Comparison of ENCODE assay signal across 11 cellular contexts in genomic region chr5:175867587-175868347, GRCh38. TPM values are rescaled to one million over a fixed set of nuclear protein-coding genes. Genes with fewer than 3 reads are reported as not detected.
A peak's percentile ranks its signal among the peaks of the same experiment; 100 is the strongest.
DNase-seq lines count a peak whose midpoint lies in the region; ATAC-seq, FAIRE-seq and TF ChIP-seq lines count a peak whose summit lies in the region.
"Had no signal": no experiment of that assay in that cellular context is flagged by ENCODE, and none has a peak within 500 bp of the region (broad histone marks: within the 10 kb centered on the region; RNA-seq: fewer than 3 reads in every experiment).

No MANE protein-coding gene starts in this region.

- no peaks in the 10 kb centered on the region for H3K36me3 ChIP-seq in GM12878 (ENCODE audit: control insufficient read depth in 2 of 2, insufficient read depth in 2 of 2, low read length in 1 of 2)
- H3K36me3 ChIP-seq: thoracic aorta had no signal

- H3K4me1 Mint-ChIP-seq in activated CD4-positive, alpha-beta T cell treated with anti-CD3 and anti-CD28 coated beads for 36 hours: no peaks in the 10 kb centered on the region
- no peaks in the 10 kb centered on the region for H3K4me1 Mint-ChIP-seq in activated CD4-positive, alpha-beta T cell treated with anti-CD3 and anti-CD28 coated beads, Interleukin-2, amount 10 ng/mL, durations not matched to agents 24 days and 14 days

- peaks cover 20% of the 10 kb centered on the region for H3K27me3 Mint-ChIP-seq in activated CD4-positive, alpha-beta T cell treated with anti-CD3 and anti-CD28 coated beads for 36 hours
- peaks cover 32% of the 10 kb centered on the region for H3K27me3 Mint-ChIP-seq in activated CD4-positive, alpha-beta T cell treated with anti-CD3 and anti-CD28 coated beads, Interleukin-2, amount 10 ng/mL, durations not matched to agents 24 days and 14 days

- H3K4me2 ChIP-seq in GM12878 (ENCODE audit: control insufficient read depth, insufficient read depth): no peak overlapping the region

- no peaks in the 10 kb centered on the region for H3K36me3 Mint-ChIP-seq in activated CD4-positive, alpha-beta T cell treated with anti-CD3 and anti-CD28 coated beads for 36 hours (ENCODE audit: low read depth)
- no peaks in the 10 kb centered on the region for H3K36me3 Mint-ChIP-seq in activated CD4-positive, alpha-beta T cell treated with anti-CD3 and anti-CD28 coated beads, Interleukin-2, amount 10 ng/mL, durations not matched to agents 24 days and 14 days (ENCODE audit: low read depth)
- H3K36me3 Mint-ChIP-seq: CD4-positive, CD25-positive, alpha-beta regulatory T cell; IgD-negative memory B cell had no signal

- ATAC-seq in activated CD4-positive, alpha-beta T cell treated with anti-CD3 and anti-CD28 coated beads for 36 hours: no peak
- ATAC-seq in GM12878: peak; percentile 71
- no peak for ATAC-seq in GM19463 (IDR thresholded peaks at IDR 0.05; ENCODE audit: unreplicated experiment)
- ATAC-seq in GM19328 (IDR thresholded peaks at IDR 0.05; ENCODE audit: unreplicated experiment): no peak
- no peak for ATAC-seq in GM19035 (IDR thresholded peaks at IDR 0.05; ENCODE audit: unreplicated experiment)

- no peaks in the 10 kb centered on the region for H3K9me3 ChIP-seq in GM12878 (replicated peaks; ENCODE audit: control insufficient read depth, insufficient read depth, low read length)
- H3K9me3 ChIP-seq: thoracic aorta had no signal

- H3K27ac ChIP-seq in GM12878 (ENCODE audit: control insufficient read depth, insufficient read depth): no peak overlapping the region
- H3K27ac ChIP-seq: thoracic aorta had no signal

- TF ChIP-seq RAD21 in GM12878 (IDR thresholded peaks at IDR 0.05; ENCODE audit: insufficient read depth, low read depth, low read length): peak; percentile 23; the same call in 1 of the 2 replicates

- in situ Hi-C loops in GM12878 (cut with MboI): no loop called here

- H3K79me2 ChIP-seq in GM12878 (ENCODE audit: control insufficient read depth, insufficient read depth, low read length): no peaks in the 10 kb centered on the region

- TF ChIP-seq EP300 in GM12878 (IDR thresholded peaks at IDR 0.05; ENCODE audit: borderline replicate concordance in 1 of 2, control insufficient read depth in 1 of 2, low read depth in 2 of 2, low read length in 2 of 2): no peak

- H3K4me3 ChIP-seq in GM12878: no peak overlapping the region
- no peak overlapping the region for H3K4me3 ChIP-seq in retinal pigment epithelial cell (ENCODE audit: low read length)
- H3K4me3 ChIP-seq: thoracic aorta had no signal

- no peak overlapping the region for H3K27ac Mint-ChIP-seq in activated CD4-positive, alpha-beta T cell treated with anti-CD3 and anti-CD28 coated beads for 36 hours
- no peak overlapping the region for H3K27ac Mint-ChIP-seq in activated CD4-positive, alpha-beta T cell treated with anti-CD3 and anti-CD28 coated beads, Interleukin-2, amount 10 ng/mL, durations not matched to agents 24 days and 14 days
- H3K27ac Mint-ChIP-seq: CD4-positive, CD25-positive, alpha-beta regulatory T cell; IgD-negative memory B cell had no signal

- RAD21 ChIA-PET in GM12878 (lab: Charles Lee; ENCODE audit: unreplicated experiment): no interaction called here

- peak; percentile 47 for DNase-seq in activated CD4-positive, alpha-beta T cell treated with anti-CD3 and anti-CD28 coated beads for 36 hours
- DNase-seq in activated CD4-positive, alpha-beta T cell treated with anti-CD3 and anti-CD28 coated beads, Interleukin-2, amount 10 ng/mL, durations not matched to agents 24 days and 14 days: no peak
- peak; percentile 54 for DNase-seq in NCI-H1092 treated with DMSO at 0.1 percent for 48 hours (lab: John Stamatoyannopoulos, UW)
- DNase-seq in GM12878 (ENCODE audit: low read depth, low spot score): no peak
- no peak for DNase-seq in retinal pigment epithelial cell (ENCODE audit: low read depth)
- DNase-seq: CD4-positive, CD25-positive, alpha-beta regulatory T cell had no signal

- TF ChIP-seq POLR2A in GM12878 (IDR thresholded peaks at IDR 0.05; ENCODE audit: low read depth, low read length): no peak

- intact Hi-C loops in activated CD4-positive, alpha-beta T cell treated with anti-CD3 and anti-CD28 coated beads for 36 hours (cut with DNase I, micrococcal nuclease): no loop called here
- intact Hi-C loops in activated CD4-positive, alpha-beta T cell treated with anti-CD3 and anti-CD28 coated beads, Interleukin-2, amount 10 ng/mL, durations not matched to agents 24 days and 14 days (cut with micrococcal nuclease): no loop called here
- intact Hi-C loops in GM12878 (cut with micrococcal nuclease; ENCODE audit: unreplicated experiment): no loop called here

- 35% methylated on average over 16 of the region's 16 CpGs for WGBS in GM12878 (ENCODE audit: insufficient coverage, insufficient replicate concordance, low lambda C conversion rate, missing lambda C conversion rate)

- no peak for FAIRE-seq in GM12878 (lab: Jason Lieb, UNC)

- no TSS peak for BruUV-seq in GM12878 (replicated peaks; lab: Mats Ljungman, UMichigan)

- SMC1A ChIA-PET in GM12878 (lab: Charles Lee; ENCODE audit: uncharacterized antibody, unreplicated experiment): no interaction called here

- 0 out of 4 replicates have a peak, but pooled peaks cover 0 to 2% of the 10 kb centered on the region in 2 experiments for H3K27me3 ChIP-seq in GM12878 (replicated peaks in 1 of 2; ENCODE audit: control insufficient read depth in 2 of 2, insufficient read depth in 2 of 2, low read length in 1 of 2)

- peak in 2 of 3 experiments; percentile 12 to 17; a peak in 2 of 6 replicates for TF ChIP-seq CTCF in GM12878 (IDR thresholded peaks at IDR 0.05 in 2 of 3, conservative IDR thresholded peaks at IDR 0.05 in 1 of 3; ENCODE audit: control insufficient read depth in 2 of 3, extremely low read depth in 1 of 3, insufficient read depth in 1 of 3, low read depth in 3 of 3, low read length in 3 of 3)
- peak; percentile 17 for TF ChIP-seq CTCF in retinal pigment epithelial cell (conservative IDR thresholded peaks at IDR 0.05; ENCODE audit: low read depth, low read length)

- no peaks in the 10 kb centered on the region for H3K4me1 ChIP-seq in GM12878 (ENCODE audit: control insufficient read depth, insufficient read depth, low read length)

- H4K20me1 ChIP-seq in GM12878 (ENCODE audit: control insufficient read depth, insufficient read depth): no peaks in the 10 kb centered on the region; the same call in 1 of the 2 replicates

- no peak overlapping the region for H3K4me3 Mint-ChIP-seq in activated CD4-positive, alpha-beta T cell treated with anti-CD3 and anti-CD28 coated beads for 36 hours
- H3K4me3 Mint-ChIP-seq in activated CD4-positive, alpha-beta T cell treated with anti-CD3 and anti-CD28 coated beads, Interleukin-2, amount 10 ng/mL, durations not matched to agents 24 days and 14 days: no peak overlapping the region
- H3K4me3 Mint-ChIP-seq: CD4-positive, CD25-positive, alpha-beta regulatory T cell had no signal

- H3K9me3 Mint-ChIP-seq in activated CD4-positive, alpha-beta T cell treated with anti-CD3 and anti-CD28 coated beads for 36 hours (ENCODE audit: low read depth): no peaks in the 10 kb centered on the region
- H3K9me3 Mint-ChIP-seq in activated CD4-positive, alpha-beta T cell treated with anti-CD3 and anti-CD28 coated beads, Interleukin-2, amount 10 ng/mL, durations not matched to agents 24 days and 14 days: no peaks in the 10 kb centered on the region

- H2AFZ ChIP-seq in GM12878 (ENCODE audit: control insufficient read depth, low read depth, low read length): no peak overlapping the region

- no peak overlapping the region for H3K9ac ChIP-seq in GM12878 (ENCODE audit: control insufficient read depth, insufficient read depth, low read length)

- POLR2A ChIA-PET in activated CD4-positive, alpha-beta T cell treated with anti-CD3 and anti-CD28 coated beads for 36 hours (lab: Charles Lee): no interaction called here
- POLR2A ChIA-PET in GM12878 (lab: Charles Lee): interaction anchor here (0.7 kb wide), 1 partner anchor 16 kb away, joined by 3 read pairs; no protein-coding TSS in a partner anchor

- CTCF ChIA-PET in activated CD4-positive, alpha-beta T cell treated with anti-CD3 and anti-CD28 coated beads for 36 hours (lab: Charles Lee): no interaction called here
- CTCF ChIA-PET in GM12878 (lab: Yijun Ruan, JAX): interaction anchor here (0.7 to 1.0 kb wide), 2 partner anchors 27 to 37 kb away, joined by 3 to 6 read pairs; no protein-coding TSS in a partner anchor

TF ChIP-seq in GM12878, 131 proteins besides CTCF, POLR2A, EP300 and RAD21 (continues in another document):
- peak in 1 of 2 experiments; percentile 48; a peak in 1 of 3 replicates for TF ChIP-seq EGR1 (IDR thresholded peaks at IDR 0.05; ENCODE audit: borderline replicate concordance in 1 of 2, low read depth in 2 of 2, low read length in 2 of 2)

RNA-seq across cellular contexts. Expression of gene CPLX2, which starts 3.6 kb away (rescaled TPM):
- not detected for total RNA-seq in activated CD4-positive, alpha-beta T cell treated with anti-CD3 and anti-CD28 coated beads for 36 hours
- not detected in 2 replicates for total RNA-seq in activated CD4-positive, alpha-beta T cell treated with anti-CD3 and anti-CD28 coated beads, Interleukin-2, amount 10 ng/mL, durations not matched to agents 24 days and 14 days
- total RNA-seq in GM12878 (2013; cell fraction: nucleolus; rRNA removed): not detected in 2 replicates
- not detected in 2 replicates for total RNA-seq in GM12878 (2014; rRNA removed)
- not detected in 2 replicates for total RNA-seq in GM12878 (2014; rRNA removed; fragmentation: Illumina TruSeq; extraction: Trizol)
- 0.05 TPM in 2 replicates for total RNA-seq in GM12878 (2021)
- polyA plus RNA-seq in GM12878 (2011; ENCODE audit: low read depth): not detected
- not detected in 2 replicates for polyA plus RNA-seq in GM12878 (2011; rRNA removed)
- not detected in 2 replicates for polyA plus RNA-seq in GM12878 (2011; cell fraction: cytosol; rRNA removed)
- not detected in 2 replicates for polyA plus RNA-seq in GM12878 (2011; cell fraction: nucleus; rRNA removed)
- polyA plus RNA-seq in GM12878 (2012): not detected in 2 replicates
- 0.01 TPM in 1 of 2 replicates, not detected in the other for polyA plus RNA-seq in GM12878 (2014; fragmentation: Illumina TruSeq; extraction: Trizol)
- not detected for polyA plus RNA-seq in GM12878 (2014; fragmentation: Nextera tagmentation; extraction: Ambion mirVana)
- polyA plus RNA-seq in GM12878 (2014; rRNA removed): 0.04 TPM in 1 of 2 replicates, not detected in the other
- under 1 TPM in 1 of 2 experiments, not detected in 1; 0.23 TPM for polyA plus RNA-seq in GM12878 (2016; fragmentation: Nextera tagmentation; extraction: Ambion mirVana)
- polyA minus RNA-seq in GM12878 (2011; rRNA and poly(A)+ RNA removed): not detected in 2 replicates
- polyA minus RNA-seq in GM12878 (2011; cell fraction: cytosol; rRNA and poly(A)+ RNA removed): not detected in 2 replicates
- polyA minus RNA-seq in GM12878 (2011; cell fraction: nucleus; rRNA and poly(A)+ RNA removed): not detected in 2 replicates
- total RNA-seq: CD4-positive, CD25-positive, alpha-beta regulatory T cell; thoracic aorta had no signal
- polyA plus RNA-seq: IgD-negative memory B cell had no signal

Comparison
In these comparisons a context has a peak if more than half of its experiments do, and no peak if none do; other contexts are left out.
1. DNase-seq: peak in activated CD4-positive, alpha-beta T cell treated with anti-CD3 and anti-CD28 coated beads for 36 hours (single experiment) and NCI-H1092 treated with DMSO at 0.1 percent for 48 hours (single experiment); none in activated CD4-positive, alpha-beta T cell treated with anti-CD3 and anti-CD28 coated beads, Interleukin-2, amount 10 ng/mL, durations not matched to agents 24 days and 14 days (single experiment), GM12878 (single experiment) and retinal pigment epithelial cell (single experiment).